Comparison of ENCODE assay signal across 8 cellular contexts in the genomic region with DNA sequence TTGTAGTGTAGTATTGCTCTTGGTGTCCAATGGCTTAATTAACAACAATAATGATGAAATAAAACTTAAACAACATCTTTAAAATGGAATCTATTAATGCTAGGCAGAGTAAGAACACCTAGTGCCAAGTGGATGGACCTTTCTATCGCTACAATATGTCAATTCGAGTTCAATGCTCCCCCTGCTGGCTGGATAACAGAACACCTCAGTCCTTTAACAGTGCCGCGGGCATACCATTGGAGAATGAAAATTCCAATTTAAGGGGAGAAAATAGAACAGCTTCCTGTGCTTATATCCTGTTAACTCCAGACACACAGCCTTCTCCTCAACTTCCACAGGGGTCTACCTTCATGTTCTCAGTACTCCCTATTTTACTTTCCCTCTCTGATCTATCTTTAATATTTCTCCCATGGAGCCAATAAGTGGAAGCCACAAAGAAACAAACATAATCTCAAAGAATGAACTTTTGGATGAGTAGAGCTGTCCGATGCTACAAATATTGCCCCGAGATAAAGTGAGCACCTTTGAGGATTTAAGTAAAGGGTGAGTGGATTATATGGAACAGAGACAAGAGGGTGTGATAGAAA. TPM values are rescaled to one million over a fixed set of nuclear protein-coding genes. Genes with fewer than 3 reads are reported as not detected.
DNase-seq lines count a peak whose midpoint lies in the region; ATAC-seq lines count a peak whose summit lies in the region.

No MANE protein-coding gene starts in this region.

- H3K27ac Mint-ChIP-seq in activated CD4-positive, alpha-beta T cell treated with anti-CD3 and anti-CD28 coated beads for 36 hours: no peak overlapping the region

- DNase-seq in AML-193 (lab: John Stamatoyannopoulos, UW): peak; percentile 26 to 42
- DNase-seq in NCI-H226: peak; percentile 52
- peak; percentile 70 for DNase-seq in activated CD4-positive, alpha-beta T cell treated with anti-CD3 and anti-CD28 coated beads for 36 hours
- DNase-seq in ecto neural progenitor cell (ENCODE audit: low spot score): peak; percentile 64
- peak; percentile 74 to 81 for DNase-seq in lung microvascular endothelial cell (ENCODE audit: low read depth in 2 of 2)
- DNase-seq in stimulated activated CD8-positive, alpha-beta memory T cell treated with anti-CD3 and anti-CD28 coated beads, Interleukin-7, amount 100 ng/mL, for 4 hours (ENCODE audit: low read depth in 2 of 2): peak; percentile 4 to 9

- H3K9me3 Mint-ChIP-seq in activated CD4-positive, alpha-beta T cell treated with anti-CD3 and anti-CD28 coated beads for 36 hours (ENCODE audit: low read depth): no peaks in the 10 kb centered on the region

- CTCF ChIA-PET in activated CD4-positive, alpha-beta T cell treated with anti-CD3 and anti-CD28 coated beads for 36 hours (lab: Charles Lee): interaction anchor here (0.7 to 3.0 kb wide), 13 partner anchors 9 to 803 kb away, joined by 3 to 22 read pairs (median 3); no protein-coding TSS in a partner anchor

- H3K36me3 Mint-ChIP-seq in activated CD4-positive, alpha-beta T cell treated with anti-CD3 and anti-CD28 coated beads for 36 hours (ENCODE audit: low read depth): no peaks in the 10 kb centered on the region

- ATAC-seq in GM18870 (IDR thresholded peaks at IDR 0.05; ENCODE audit: unreplicated experiment): peak; percentile 83
- ATAC-seq in HG03095 (IDR thresholded peaks at IDR 0.05; ENCODE audit: unreplicated experiment): peak; percentile 92
- ATAC-seq in activated CD4-positive, alpha-beta T cell treated with anti-CD3 and anti-CD28 coated beads for 36 hours: peak; percentile 42

- intact Hi-C loops in activated CD4-positive, alpha-beta T cell treated with anti-CD3 and anti-CD28 coated beads for 36 hours (cut with DNase I, micrococcal nuclease): loop anchor here in 1 of 2 experiments (2.0 kb wide), 1 partner anchor 1191 kb away; no protein-coding TSS in a partner anchor

- no peak overlapping the region for H3K4me3 Mint-ChIP-seq in activated CD4-positive, alpha-beta T cell treated with anti-CD3 and anti-CD28 coated beads for 36 hours

- no peaks in the 10 kb centered on the region for H3K4me1 Mint-ChIP-seq in activated CD4-positive, alpha-beta T cell treated with anti-CD3 and anti-CD28 coated beads for 36 hours

- peaks cover 18% of the 10 kb centered on the region for H3K27me3 Mint-ChIP-seq in activated CD4-positive, alpha-beta T cell treated with anti-CD3 and anti-CD28 coated beads for 36 hours

- POLR2A ChIA-PET in activated CD4-positive, alpha-beta T cell treated with anti-CD3 and anti-CD28 coated beads for 36 hours (lab: Charles Lee): no interaction called here

RNA-seq across cellular contexts. Expression of a gene that starts 41.4 kb away (rescaled TPM):
- total RNA-seq in activated CD4-positive, alpha-beta T cell treated with anti-CD3 and anti-CD28 coated beads for 36 hours: under 1 TPM; 0.11 to 0.19 TPM
- 9.8 and 13.3 TPM in 2 replicates for total RNA-seq in lung microvascular endothelial cell

Comparison
In these comparisons a context has a peak if more than half of its experiments do, and no peak if none do; other contexts are left out.
1. Peak in every context shown above with its lines: DNase-seq and ATAC-seq.
2. DNase-seq: peak in every context shown above with its lines; median percentile 78 in lung microvascular endothelial cell; 70 in activated CD4-positive, alpha-beta T cell treated with anti-CD3 and anti-CD28 coated beads for 36 hours; 64 in ecto neural progenitor cell; 52 in NCI-H226; 34 in AML-193; 6 in stimulated activated CD8-positive, alpha-beta memory T cell treated with anti-CD3 and anti-CD28 coated beads, Interleukin-7, amount 100 ng/mL, for 4 hours.
3. ATAC-seq: peak in every context shown above with its lines; median percentile 92 in HG03095; 83 in GM18870; 42 in activated CD4-positive, alpha-beta T cell treated with anti-CD3 and anti-CD28 coated beads for 36 hours.